Comparison of ENCODE assay signal across 11 cellular contexts in genomic region chr1:160453443-160453842, GRCh38. TPM values are rescaled to one million over a fixed set of nuclear protein-coding genes. Genes with fewer than 3 reads are reported as not detected.
DNase-seq lines count a peak whose midpoint lies in the region; ATAC-seq lines count a peak whose summit lies in the region.
"Had no signal": no experiment of that assay in that cellular context is flagged by ENCODE, and none has a peak within 500 bp of the region (broad histone marks: within the 10 kb centered on the region; RNA-seq: fewer than 3 reads in every experiment).

No MANE protein-coding gene starts in this region.

- CTCF ChIA-PET in CD8-positive, alpha-beta memory T cell (lab: Charles Lee), result no interaction called here
- CTCF ChIA-PET in activated CD8-positive, alpha-beta T cell treated with anti-CD3 and anti-CD28 coated beads, Interleukin-2, amount 10 ng/mL, durations not matched to agents 7 days and 5 days (lab: Charles Lee), result interaction anchor here (0.6 to 2.0 kb wide), 3 partner anchors 10 to 88 kb away, joined by 3 to 5 read pairs (median 3); no protein-coding TSS in a partner anchor

- H3K4me1 ChIP-seq in CD8-positive, alpha-beta memory T cell (ENCODE audit: insufficient read depth, low read length), result peaks cover 14% of the 10 kb centered on the region
- H3K4me1 ChIP-seq: HAP-1 had no signal

- H3K9me3 ChIP-seq in CD8-positive, alpha-beta memory T cell (ENCODE audit: low read length), result no peaks in the 10 kb centered on the region
- H3K9me3 ChIP-seq: HAP-1 had no signal

- DNase-seq in CD8-positive, alpha-beta memory T cell, result no peak
- no peak for DNase-seq in activated CD8-positive, alpha-beta T cell treated with anti-CD3 and anti-CD28 coated beads, Interleukin-2, amount 10 ng/mL, durations not matched to agents 7 days and 5 days
- DNase-seq in ecto neural progenitor cell (ENCODE audit: low spot score), result no peak
- no peak for DNase-seq in NCI-H1417 treated with DMSO at 0.1 percent for 48 hours (lab: John Stamatoyannopoulos, UW)
- no peak for DNase-seq in GOT3 (lab: John Stamatoyannopoulos, UW)
- DNase-seq: mesendoderm had no signal

- POLR2A ChIA-PET in CD8-positive, alpha-beta memory T cell (lab: Charles Lee), result interaction anchor here (0.7 to 1.2 kb wide), 2 partner anchors 10 to 15 kb away, joined by 3 to 11 read pairs; no protein-coding TSS in a partner anchor
- POLR2A ChIA-PET in activated CD8-positive, alpha-beta T cell treated with anti-CD3 and anti-CD28 coated beads, Interleukin-2, amount 10 ng/mL, durations not matched to agents 7 days and 5 days (lab: Charles Lee), result no interaction called here

- peaks cover 53 to 83% (median 73%) of the 10 kb centered on the region in 3 donors for H3K4me1 Mint-ChIP-seq in CD8-positive, alpha-beta memory T cell
- peaks cover 39% of the 10 kb centered on the region for H3K4me1 Mint-ChIP-seq in activated CD8-positive, alpha-beta T cell treated with anti-CD3 and anti-CD28 coated beads, Interleukin-2, amount 10 ng/mL, durations not matched to agents 7 days and 5 days (ENCODE audit: low read depth)

- H3K36me3 ChIP-seq in CD8-positive, alpha-beta memory T cell (ENCODE audit: insufficient read depth, low read length), result no peaks in the 10 kb centered on the region
- H3K36me3 ChIP-seq: HAP-1 had no signal

- no peaks in the 10 kb centered on the region for H3K9me3 Mint-ChIP-seq in CD8-positive, alpha-beta memory T cell
- no peaks in the 10 kb centered on the region for H3K9me3 Mint-ChIP-seq in activated CD8-positive, alpha-beta T cell treated with anti-CD3 and anti-CD28 coated beads, Interleukin-2, amount 10 ng/mL, durations not matched to agents 7 days and 5 days (ENCODE audit: insufficient read depth)

- peaks cover 0 to 4% (median 0%) of the 10 kb centered on the region in 3 donors for H3K36me3 Mint-ChIP-seq in CD8-positive, alpha-beta memory T cell
- peaks cover 2% of the 10 kb centered on the region for H3K36me3 Mint-ChIP-seq in activated CD8-positive, alpha-beta T cell treated with anti-CD3 and anti-CD28 coated beads, Interleukin-2, amount 10 ng/mL, durations not matched to agents 7 days and 5 days (ENCODE audit: low read depth)

- H3K27ac Mint-ChIP-seq in CD8-positive, alpha-beta memory T cell, result peak overlapping the region; percentile 13 to 91 (median 68)
- peak overlapping the region; percentile 17 for H3K27ac Mint-ChIP-seq in activated CD8-positive, alpha-beta T cell treated with anti-CD3 and anti-CD28 coated beads, Interleukin-2, amount 10 ng/mL, durations not matched to agents 7 days and 5 days

- H3K27me3 Mint-ChIP-seq in CD8-positive, alpha-beta memory T cell, result no peaks in the 10 kb centered on the region
- no peaks in the 10 kb centered on the region for H3K27me3 Mint-ChIP-seq in activated CD8-positive, alpha-beta T cell treated with anti-CD3 and anti-CD28 coated beads, Interleukin-2, amount 10 ng/mL, durations not matched to agents 7 days and 5 days (ENCODE audit: low read depth)

- H3K27me3 ChIP-seq in CD8-positive, alpha-beta memory T cell (ENCODE audit: insufficient read depth, low read length, poor library complexity, severe bottlenecking), result no peaks in the 10 kb centered on the region

- no peak overlapping the region for H3K4me3 ChIP-seq in CD8-positive, alpha-beta memory T cell (ENCODE audit: low read length)
- H3K4me3 ChIP-seq: HAP-1 had no signal

- no peak overlapping the region for H3K27ac ChIP-seq in CD8-positive, alpha-beta memory T cell (ENCODE audit: low read depth, low read length)
- H3K27ac ChIP-seq: C4-2B had no signal

- ATAC-seq in GM18861 (IDR thresholded peaks at IDR 0.05; ENCODE audit: unreplicated experiment) (peak; percentile 48), HG02870 (IDR thresholded peaks at IDR 0.05; ENCODE audit: unreplicated experiment) (peak; percentile 58), GM21723 (IDR thresholded peaks at IDR 0.05; ENCODE audit: unreplicated experiment) (no peak)
- no peak for ATAC-seq in activated CD8-positive, alpha-beta T cell treated with anti-CD3 and anti-CD28 coated beads, Interleukin-2, amount 10 ng/mL, durations not matched to agents 7 days and 5 days

- peak overlapping the region; percentile 1 to 71 (median 63) for H3K4me3 Mint-ChIP-seq in CD8-positive, alpha-beta memory T cell
- H3K4me3 Mint-ChIP-seq in activated CD8-positive, alpha-beta T cell treated with anti-CD3 and anti-CD28 coated beads, Interleukin-2, amount 10 ng/mL, durations not matched to agents 7 days and 5 days, result peak overlapping the region; percentile 29

RNA-seq across cellular contexts. Expression of gene VANGL2, which starts 53.1 kb away (rescaled TPM):
- total RNA-seq in CD8-positive, alpha-beta memory T cell, result under 1 TPM; 0.04 to 0.07 TPM
- polyA plus RNA-seq in CD8-positive, alpha-beta memory T cell, result not detected
- not detected for total RNA-seq in activated CD8-positive, alpha-beta T cell treated with anti-CD3 and anti-CD28 coated beads, Interleukin-2, amount 10 ng/mL, durations not matched to agents 7 days and 5 days

Comparison
In these comparisons a context has a peak if more than half of its experiments do, and no peak if none do; other contexts are left out.
1. ATAC-seq: peak in GM18861 (single experiment) and HG02870 (single experiment); none in activated CD8-positive, alpha-beta T cell treated with anti-CD3 and anti-CD28 coated beads, Interleukin-2, amount 10 ng/mL, durations not matched to agents 7 days and 5 days (single experiment) and GM21723 (single experiment).